In genomic region chr1:155218854-155219591, GRCh38 we compare ENCODE assay signal across 1 cellular context.
TF ChIP-seq lines count a peak whose summit lies in the region.

No MANE protein-coding gene starts in this region.

TF ChIP-seq in GM12878, 131 proteins besides CTCF, POLR2A, EP300 and RAD21 (continues in another document):
- no peak for TF ChIP-seq E2F8 (IDR thresholded peaks at IDR 0.05; ENCODE audit: low read depth, partially characterized antibody)
- no peak for TF ChIP-seq MEF2B (IDR thresholded peaks at IDR 0.05; ENCODE audit: partially characterized antibody, poor library complexity, severe bottlenecking)
- TF ChIP-seq HCFC1 (IDR thresholded peaks at IDR 0.05; ENCODE audit: low read length), result peak; percentile 67
- TF ChIP-seq NRF1 (conservative IDR thresholded peaks at IDR 0.05; ENCODE audit: low read depth, low read length), result no peak
- TF ChIP-seq FOS (IDR thresholded peaks at IDR 0.05; ENCODE audit: borderline replicate concordance, extremely low read depth, insufficient read length), result peak; percentile 55
- no peak for TF ChIP-seq JUNB (IDR thresholded peaks at IDR 0.05)
- TF ChIP-seq E4F1 (IDR thresholded peaks at IDR 0.05; ENCODE audit: borderline replicate concordance, partially characterized antibody), result no peak
- no peak for TF ChIP-seq ZNF274 (IDR thresholded peaks at IDR 0.05; ENCODE audit: insufficient read depth, insufficient read length)
- no peak for TF ChIP-seq ETV6 (conservative IDR thresholded peaks at IDR 0.05 in 1 of 2, IDR thresholded peaks at IDR 0.05 in 1 of 2; ENCODE audit: borderline replicate concordance in 1 of 2, low read depth in 1 of 2)
- TF ChIP-seq ZNF207 (IDR thresholded peaks at IDR 0.05; ENCODE audit: borderline replicate concordance), result no peak
- no peak for TF ChIP-seq MTA3 (IDR thresholded peaks at IDR 0.05; ENCODE audit: borderline replicate concordance, low read length)
- peak; percentile 99 for TF ChIP-seq RAD51 (IDR thresholded peaks at IDR 0.05)
- TF ChIP-seq JUND (IDR thresholded peaks at IDR 0.05; ENCODE audit: low read depth, low read length), result no peak
- TF ChIP-seq CEBPZ (IDR thresholded peaks at IDR 0.05; ENCODE audit: low read depth, low read length), result no peak
- TF ChIP-seq NR2C1 (IDR thresholded peaks at IDR 0.05), result peak; percentile 54; the same call in 1 of the 2 replicates
- peak; percentile 96 for TF ChIP-seq ATF3 (IDR thresholded peaks at IDR 0.05; ENCODE audit: borderline replicate concordance, extremely low read depth, low read depth, low read length)
- TF ChIP-seq BCL11A (IDR thresholded peaks at IDR 0.05; ENCODE audit: low read depth, low read length), result no peak
- no peak for TF ChIP-seq SREBF2 (IDR thresholded peaks at IDR 0.05; ENCODE audit: low read length)
- TF ChIP-seq FOXM1 (IDR thresholded peaks at IDR 0.05; ENCODE audit: low read depth, low read length), result no peak
- TF ChIP-seq IKZF2 (IDR thresholded peaks at IDR 0.05), result no peak
- no peak for TF ChIP-seq MXI1 (IDR thresholded peaks at IDR 0.05; ENCODE audit: low read depth, low read length)
- peak; percentile 92 for TF ChIP-seq USF2 (IDR thresholded peaks at IDR 0.05; ENCODE audit: borderline replicate concordance, low read depth, low read length)
- TF ChIP-seq SMC3 (IDR thresholded peaks at IDR 0.05; ENCODE audit: borderline replicate concordance, low read length), result no peak
- 0 out of 2 replicates have a peak, but pooled peaks have one; percentile 41 for TF ChIP-seq TARDBP (IDR thresholded peaks at IDR 0.05; ENCODE audit: borderline replicate concordance)
- no peak for TF ChIP-seq SUPT20H (IDR thresholded peaks at IDR 0.05; ENCODE audit: borderline replicate concordance, control insufficient read depth, low read depth, low read length)
- no peak for TF ChIP-seq MEF2A (IDR thresholded peaks at IDR 0.05; ENCODE audit: insufficient read depth, low read depth, low read length)
- no peak for TF ChIP-seq CBFB (IDR thresholded peaks at IDR 0.05; ENCODE audit: low read depth)
- TF ChIP-seq USF1 (IDR thresholded peaks at IDR 0.05; ENCODE audit: borderline replicate concordance, extremely low read length, insufficient read depth, low read depth, low read length), result peak; percentile 78
- no peak for TF ChIP-seq KAT2A (conservative IDR thresholded peaks at IDR 0.05; ENCODE audit: control insufficient read depth, low read depth, low read length)
- TF ChIP-seq ZNF384 (IDR thresholded peaks at IDR 0.05; ENCODE audit: borderline replicate concordance, low read depth, low read length), result no peak
- TF ChIP-seq SMARCA5 (IDR thresholded peaks at IDR 0.05), result no peak
- TF ChIP-seq SIX5 (IDR thresholded peaks at IDR 0.05; ENCODE audit: low read depth, low read length, severe bottlenecking), result peak; percentile 66
- TF ChIP-seq NKRF (conservative IDR thresholded peaks at IDR 0.05), result no peak
- no peak for TF ChIP-seq HDGF (IDR thresholded peaks at IDR 0.05)
- no peak for TF ChIP-seq CHD1 (IDR thresholded peaks at IDR 0.05; ENCODE audit: low read depth, low read length)
- peak; percentile 19; the same call in 1 of the 2 replicates for TF ChIP-seq IRF4 (IDR thresholded peaks at IDR 0.05; ENCODE audit: low read depth, low read length)
- TF ChIP-seq BMI1 (IDR thresholded peaks at IDR 0.05; ENCODE audit: borderline replicate concordance), result no peak
- TF ChIP-seq NFYA (IDR thresholded peaks at IDR 0.05; ENCODE audit: borderline replicate concordance, low read depth, low read length), result no peak
- no peak for TF ChIP-seq ZBTB33 (IDR thresholded peaks at IDR 0.05)
- TF ChIP-seq SKIL (IDR thresholded peaks at IDR 0.05; ENCODE audit: low read depth, poor library complexity, severe bottlenecking), result no peak
- peak; percentile 99 for TF ChIP-seq YY1 (IDR thresholded peaks at IDR 0.05; ENCODE audit: low read depth, low read length)
- no peak for TF ChIP-seq CHD2 (IDR thresholded peaks at IDR 0.05; ENCODE audit: borderline replicate concordance, low read depth, low read length)
- no peak for TF ChIP-seq E2F4 (IDR thresholded peaks at IDR 0.05; ENCODE audit: low read depth, low read length)
- no peak for TF ChIP-seq MTA2 (IDR thresholded peaks at IDR 0.05; ENCODE audit: low read depth)
- TF ChIP-seq YBX1 (IDR thresholded peaks at IDR 0.05), result no peak
- TF ChIP-seq SMAD5 (IDR thresholded peaks at IDR 0.05; ENCODE audit: low read depth), result no peak
